Comparison of ENCODE assay signal across 13 cellular contexts in the genomic region with DNA sequence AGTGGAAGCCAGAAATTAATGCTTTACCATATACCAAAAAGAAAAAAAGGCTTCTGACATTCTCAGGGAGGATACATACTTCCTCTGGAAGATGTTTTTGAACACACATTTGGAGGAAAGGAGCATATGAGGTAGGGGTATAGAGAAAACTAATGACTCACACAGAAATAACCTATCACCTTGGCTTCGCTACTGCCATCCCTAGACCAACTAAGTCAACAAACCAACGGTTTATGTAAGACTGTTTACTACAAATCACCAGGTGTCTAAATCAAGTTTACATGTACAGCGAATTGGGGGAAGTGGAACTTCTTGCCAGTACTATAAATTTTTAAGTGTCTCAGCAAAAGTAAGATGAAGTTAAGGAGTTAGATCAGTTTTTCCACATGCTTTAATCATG.
"Had no signal": no experiment of that assay in that cellular context is flagged by ENCODE, and none has a peak within 500 bp of the region (broad histone marks: within the 10 kb centered on the region; RNA-seq: fewer than 3 reads in every experiment).

No MANE protein-coding gene starts in this region.

- H3K4me1 ChIP-seq: adrenal gland, thyroid gland had no signal

- ATAC-seq: left ventricle myocardium superior, sciatic nerve, SK-N-SH treated with all-trans-retinoic acid at 6 μM for 48 hours had no signal

- H3K4me3 Mint-ChIP-seq: activated naive CD4-positive, alpha-beta T cell treated with anti-CD3 and anti-CD28 coated beads for 36 hours; neural crest cell had no signal

- H3K4me3 ChIP-seq: adrenal gland, cardiac muscle cell, thyroid gland had no signal

- H3K9me3 ChIP-seq: adrenal gland, thyroid gland had no signal

- H3K27ac ChIP-seq: adrenal gland, cardiac muscle cell had no signal

- H3K4me1 Mint-ChIP-seq: neural crest cell had no signal

- DNase-seq: activated CD4-positive, alpha-beta T cell treated with anti-CD3 and anti-CD28 coated beads for 1 hour; activated naive CD4-positive, alpha-beta T cell treated with anti-CD3 and anti-CD28 coated beads for 36 hours; adrenal gland; hippocampal formation; kidney; left ventricle myocardium superior; T-helper 1 cell; T1000; thyroid gland had no signal

- H3K27me3 ChIP-seq: adrenal gland, cardiac muscle cell, thyroid gland had no signal

- H3K9me3 Mint-ChIP-seq: activated naive CD4-positive, alpha-beta T cell treated with anti-CD3 and anti-CD28 coated beads for 36 hours; neural crest cell had no signal
